15 cellular contexts compared by ENCODE assay signal in the genomic region with DNA sequence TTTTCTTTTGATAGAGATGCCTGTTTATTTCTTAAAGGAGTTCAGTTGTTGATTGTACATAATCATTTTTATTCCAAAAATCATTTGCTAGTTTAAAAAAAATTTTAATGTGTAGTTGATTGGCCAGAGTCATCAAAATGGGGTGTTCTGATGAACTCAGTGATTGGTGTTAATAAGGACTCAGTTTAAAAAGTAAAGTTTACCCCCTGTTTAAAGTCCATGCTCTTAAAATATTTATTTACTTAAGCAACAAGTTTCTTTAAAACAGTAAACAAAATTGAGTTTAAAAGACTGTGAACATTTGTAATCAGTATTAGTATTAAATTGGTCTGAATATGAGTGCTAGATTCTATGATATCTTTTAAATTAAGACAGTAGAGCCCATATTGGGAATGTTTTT. TPM values are rescaled to one million over a fixed set of nuclear protein-coding genes. Genes with fewer than 3 reads are reported as not detected.
DNase-seq lines count a peak whose midpoint lies in the region; ATAC-seq, FAIRE-seq and TF ChIP-seq lines count a peak whose summit lies in the region.
"Had no signal": no experiment of that assay in that cellular context is flagged by ENCODE, and none has a peak within 500 bp of the region (broad histone marks: within the 10 kb centered on the region; RNA-seq: fewer than 3 reads in every experiment).

No MANE protein-coding gene starts in this region.

- TF ChIP-seq POLR2A in HepG2 (IDR thresholded peaks at IDR 0.05; ENCODE audit: insufficient read depth in 1 of 2, low read depth in 2 of 2, low read length in 2 of 2) (no peak), H54 (IDR thresholded peaks at IDR 0.05; ENCODE audit: low read depth, low read length) (no peak)

- no peak for ATAC-seq in HepG2
- peak; percentile 14 for ATAC-seq in left lobe of liver
- ATAC-seq in psoas muscle = no peak
- ATAC-seq in aorta (ENCODE audit: low FRiP score) = no peak
- ATAC-seq: GM12878, GM23338 had no signal

- H3K36me3 ChIP-seq in liver (ENCODE audit: control insufficient read depth in 4 of 4, insufficient read depth in 3 of 4, low read depth in 1 of 4, low read length in 3 of 4) = no peaks in the 10 kb centered on the region
- 0 out of 5 replicates have a peak, but pooled peaks cover 0 to 2% of the 10 kb centered on the region in 2 experiments for H3K36me3 ChIP-seq in HepG2 (replicated peaks in 1 of 2; ENCODE audit: control insufficient read depth in 1 of 2, insufficient read depth in 2 of 2, low read length in 2 of 2)
- H3K36me3 ChIP-seq in psoas muscle (ENCODE audit: insufficient read depth in 1 of 2, low read depth in 1 of 2) = no peaks in the 10 kb centered on the region
- no peaks in the 10 kb centered on the region for H3K36me3 ChIP-seq in aorta (ENCODE audit: control insufficient read depth in 1 of 2, insufficient read depth in 2 of 2, low read length in 1 of 2)
- H3K36me3 ChIP-seq: BE2C had no signal

- H3K4me1 ChIP-seq in liver (ENCODE audit: control insufficient read depth in 4 of 4, insufficient read depth in 4 of 4, low read length in 3 of 4) = peaks cover 5 to 48% (median 28%) of the 10 kb centered on the region in 4 donors
- H3K4me1 ChIP-seq in HepG2 (ENCODE audit: insufficient read depth, low read length) = peaks cover 41% of the 10 kb centered on the region
- peaks cover 55% of the 10 kb centered on the region for H3K4me1 ChIP-seq in psoas muscle
- H3K4me1 ChIP-seq in aorta (ENCODE audit: control insufficient read depth in 1 of 2, insufficient read depth in 2 of 2, low read length in 2 of 2) = peaks cover 0 to 2% of the 10 kb centered on the region in 2 donors
- H3K4me1 ChIP-seq: BE2C had no signal

- POLR2A ChIA-PET in HepG2 (lab: Yijun Ruan, JAX) = no interaction called here

- CTCF ChIA-PET in HepG2 (lab: Yijun Ruan, JAX; ENCODE audit: low intra/inter-chr PET ratio, low total read pairs) = no interaction called here

- FAIRE-seq in HepG2 (lab: Jason Lieb, UNC) = no peak
- FAIRE-seq in H54 (lab: Jason Lieb, UNC) = no peak
- FAIRE-seq: GM12878, HTR-8/SVneo had no signal

- no peak overlapping the region for H3K4me2 ChIP-seq in HepG2 (ENCODE audit: low read depth, low read length)
- H3K4me2 ChIP-seq: GM23338 had no signal

- H3K9ac ChIP-seq in liver (ENCODE audit: low read depth in 1 of 2, low read length in 2 of 2) (peak overlapping the region in 1 of 2 donors; percentile 70), HepG2 (ENCODE audit: insufficient read depth, low read depth, low read length) (no peak overlapping the region)

- H3K27me3 ChIP-seq in liver (ENCODE audit: control insufficient read depth in 4 of 4, insufficient read depth in 4 of 4, low read length in 3 of 4) = no peaks in the 10 kb centered on the region
- no peaks in the 10 kb centered on the region for H3K27me3 ChIP-seq in HepG2 (ENCODE audit: control insufficient read depth in 1 of 2, insufficient read depth in 2 of 2, low read length in 2 of 2)
- no peaks in the 10 kb centered on the region for H3K27me3 ChIP-seq in psoas muscle (ENCODE audit: insufficient read depth in 3 of 3, low read length in 2 of 3)
- H3K27me3 ChIP-seq in aorta (ENCODE audit: control insufficient read depth in 1 of 2, insufficient read depth in 2 of 2, low read length in 1 of 2) = no peaks in the 10 kb centered on the region
- H3K27me3 ChIP-seq: BE2C had no signal

- DNase-seq in HepG2 (ENCODE audit: low spot score) (no peak), left lobe of liver (ENCODE audit: low spot score) (no peak), psoas muscle (no peak), aorta (no peak), H54 (ENCODE audit: insufficient read length, low spot score) (no peak), activated gamma-delta T cell treated with Interleukin-2 at 50 U/mL for 16 hours (no peak)
- DNase-seq: BE2C; CD4-positive, alpha-beta memory T cell; DMS79; H9 had no signal

- no peak overlapping the region for H2AFZ ChIP-seq in HepG2 (ENCODE audit: low read length)
- H2AFZ ChIP-seq: GM23338 had no signal

- H3K9me3 ChIP-seq in liver (ENCODE audit: control insufficient read depth in 4 of 4, low read length in 3 of 4) (no peaks in the 10 kb centered on the region), HepG2 (ENCODE audit: low read length) (peaks cover 19% of the 10 kb centered on the region), psoas muscle (no peaks in the 10 kb centered on the region), aorta (ENCODE audit: control insufficient read depth, low read length) (no peaks in the 10 kb centered on the region)
- H3K9me3 ChIP-seq: BE2C had no signal

- peaks cover 65% of the 10 kb centered on the region for H3K79me2 ChIP-seq in HepG2 (ENCODE audit: insufficient read depth, low read length)

- H3K4me3 ChIP-seq in liver (ENCODE audit: low read depth in 1 of 3, low read length in 3 of 3) (no peak overlapping the region), HepG2 (replicated peaks in 1 of 3; ENCODE audit: insufficient read depth in 1 of 3, low read depth in 2 of 3, low read length in 3 of 3) (no peak overlapping the region), psoas muscle (no peak overlapping the region), aorta (ENCODE audit: low read length in 2 of 2) (no peak overlapping the region)
- H3K4me3 ChIP-seq: GM12878, GM23338 had no signal

- in situ Hi-C loops in HepG2 (cut with HindIII; ENCODE audit: extremely low pct_ligation_motif_present, low pct_unique_long_range_greater_than_20kb) = no loop called here

- H4K20me1 ChIP-seq in HepG2 (ENCODE audit: insufficient read depth, low read length) = peaks cover 4% of the 10 kb centered on the region; the same call in 1 of the 2 replicates

- intact Hi-C loops in HepG2 (cut with micrococcal nuclease; ENCODE audit: unreplicated experiment) (no loop called here), psoas muscle (cut with DNase I) (no loop called here), aorta (cut with DNase I) (no loop called here)

- TF ChIP-seq EP300 in HepG2 (IDR thresholded peaks at IDR 0.05; ENCODE audit: low read depth in 2 of 2, low read length in 2 of 2) (no peak), HepG2 (CRISPR knock-in tag; IDR thresholded peaks at IDR 0.05; ENCODE audit: borderline replicate concordance) (no peak)

- BruUV-seq in HepG2 (replicated peaks; lab: Mats Ljungman, UMichigan) = no TSS peak

- TF ChIP-seq CTCF in liver (IDR thresholded peaks at IDR 0.05; ENCODE audit: low read depth, low read length, missing input control) (no peak), HepG2 (CRISPR knock-in tag; IDR thresholded peaks at IDR 0.05) (no peak), psoas muscle (IDR thresholded peaks at IDR 0.05) (no peak)

- H3K27ac ChIP-seq in liver (ENCODE audit: low read depth in 1 of 2, low read length in 2 of 2) (peak overlapping the region; percentile 86 to 93), HepG2 (ENCODE audit: extremely low read length, insufficient read depth, low read length) (no peak overlapping the region), psoas muscle (peak overlapping the region; percentile 67), aorta (ENCODE audit: low read depth in 1 of 2, low read length in 2 of 2) (no peak overlapping the region)
- H3K27ac ChIP-seq: C4-2B had no signal

- TF ChIP-seq RAD21 in liver (IDR thresholded peaks at IDR 0.05) (peak in 1 of 2 donors; percentile 6), HepG2 (CRISPR knock-in tag; IDR thresholded peaks at IDR 0.05) (no peak)

TF ChIP-seq in HepG2, 621 proteins besides CTCF, POLR2A, EP300 and RAD21 (continues in another document):
- TF ChIP-seq, protein P1, sequence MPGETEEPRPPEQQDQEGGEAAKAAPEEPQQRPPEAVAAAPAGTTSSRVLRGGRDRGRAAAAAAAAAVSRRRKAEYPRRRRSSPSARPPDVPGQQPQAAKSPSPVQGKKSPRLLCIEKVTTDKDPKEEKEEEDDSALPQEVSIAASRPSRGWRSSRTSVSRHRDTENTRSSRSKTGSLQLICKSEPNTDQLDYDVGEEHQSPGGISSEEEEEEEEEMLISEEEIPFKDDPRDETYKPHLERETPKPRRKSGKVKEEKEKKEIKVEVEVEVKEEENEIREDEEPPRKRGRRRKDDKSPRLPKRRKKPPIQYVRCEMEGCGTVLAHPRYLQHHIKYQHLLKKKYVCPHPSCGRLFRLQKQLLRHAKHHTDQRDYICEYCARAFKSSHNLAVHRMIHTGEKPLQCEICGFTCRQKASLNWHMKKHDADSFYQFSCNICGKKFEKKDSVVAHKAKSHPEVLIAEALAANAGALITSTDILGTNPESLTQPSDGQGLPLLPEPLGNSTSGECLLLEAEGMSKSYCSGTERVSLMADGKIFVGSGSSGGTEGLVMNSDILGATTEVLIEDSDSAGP (CRISPR knock-in tag; IDR thresholded peaks at IDR 0.05; ENCODE audit: borderline replicate concordance) = no peak
- TF ChIP-seq SP1 (IDR thresholded peaks at IDR 0.05) (no peak), SP1 (CRISPR knock-in tag; IDR thresholded peaks at IDR 0.05) (no peak), MAF1 (CRISPR knock-in tag; IDR thresholded peaks at IDR 0.05; ENCODE audit: borderline replicate concordance) (no peak)

RNA-seq across cellular contexts. Expression of a gene that starts 56.0 kb away (rescaled TPM):
- 10 to 100 TPM; 19.3 to 45.9 TPM for total RNA-seq in liver
- 10 to 100 TPM in 1 of 2 donors, 1 to 10 TPM in 1; 8.5 to 17.1 TPM for polyA plus RNA-seq in liver
- total RNA-seq in HepG2 (2016; rRNA removed; fragmentation: Illumina TruSeq; extraction: Trizol) = 15.2 and 17.4 TPM in 2 replicates
- total RNA-seq in HepG2 (2016; cell fraction: cytosol; rRNA removed; fragmentation: Illumina TruSeq; extraction: Trizol; ENCODE audit: low read depth) = 6.3 and 8.1 TPM in 2 replicates
- 13.7 and 16.9 TPM in 2 replicates for total RNA-seq in HepG2 (2016; cell fraction: insoluble cytoplasmic fraction; rRNA removed; fragmentation: Illumina TruSeq; extraction: Trizol)
- 13.4 and 13.7 TPM in 2 replicates for total RNA-seq in HepG2 (2016; cell fraction: membrane; rRNA removed; fragmentation: Illumina TruSeq; extraction: Trizol)
- total RNA-seq in HepG2 (2016; cell fraction: nucleus; rRNA removed; fragmentation: Illumina TruSeq; extraction: Trizol) = 30.8 and 34.3 TPM in 2 replicates
- polyA plus RNA-seq in HepG2 (2011; rRNA removed) = 22.6 and 24.4 TPM in 2 replicates
- 11.8 and 13.2 TPM in 2 replicates for polyA plus RNA-seq in HepG2 (2011; cell fraction: cytosol; rRNA removed)
- 27.9 and 28.7 TPM in 2 replicates for polyA plus RNA-seq in HepG2 (2011; cell fraction: nucleus; rRNA removed)
- polyA plus RNA-seq in HepG2 (2012) = 15.6 and 16.9 TPM in 2 replicates
- polyA plus RNA-seq in HepG2 (2016; cell fraction: cytosol; fragmentation: Illumina TruSeq; extraction: Trizol; ENCODE audit: low read depth) = 2.1 and 3.3 TPM in 2 replicates
- polyA plus RNA-seq in HepG2 (2016; cell fraction: insoluble cytoplasmic fraction; fragmentation: Illumina TruSeq; extraction: Trizol; ENCODE audit: low read depth) = 12.7 and 14.3 TPM in 2 replicates
- 4.4 and 4.7 TPM in 2 replicates for polyA plus RNA-seq in HepG2 (2016; cell fraction: membrane; fragmentation: Illumina TruSeq; extraction: Trizol; ENCODE audit: low read depth)
- 18.7 and 22.5 TPM in 2 replicates for polyA plus RNA-seq in HepG2 (2016; cell fraction: nucleus; fragmentation: Illumina TruSeq; extraction: Trizol; ENCODE audit: insufficient read depth, low read depth)
- polyA minus RNA-seq in HepG2 (2011; rRNA and poly(A)+ RNA removed; ENCODE audit: low replicate concordance) = 37.1 and 44.8 TPM in 2 replicates
- 18.9 and 22.9 TPM in 2 replicates for polyA minus RNA-seq in HepG2 (2011; cell fraction: cytosol; rRNA and poly(A)+ RNA removed)
- polyA minus RNA-seq in HepG2 (2011; cell fraction: nucleus; rRNA and poly(A)+ RNA removed) = 73.7 and 74.0 TPM in 2 replicates
- total RNA-seq in left lobe of liver = 20.7 TPM
- total RNA-seq in psoas muscle = 10 to 100 TPM; 63.9 to 92.6 (median 70.3) TPM
- polyA plus RNA-seq in psoas muscle = 10 to 100 TPM; 17.1 to 52.6 (median 21.0) TPM
- total RNA-seq in aorta = 100 to 1,000 TPM; 150 to 160 TPM
- 10 to 100 TPM; 27.2 to 35.8 TPM for polyA plus RNA-seq in aorta

Comparison
In these comparisons a context has a peak if more than half of its experiments do, and no peak if none do; other contexts are left out.
1. H3K27ac ChIP-seq: peak in liver (2 of 2) and psoas muscle (single experiment); none in HepG2 (single experiment) and aorta (0 of 2).